14 cellular contexts compared by ENCODE assay signal in genomic region chr5:176438959-176439757, GRCh38. TPM values are rescaled to one million over a fixed set of nuclear protein-coding genes. Genes with fewer than 3 reads are reported as not detected.
A peak's percentile ranks its signal among the peaks of the same experiment; 100 is the strongest.
DNase-seq lines count a peak whose midpoint lies in the region; ATAC-seq and TF ChIP-seq lines count a peak whose summit lies in the region.
"Had no signal": no experiment of that assay in that cellular context is flagged by ENCODE, and none has a peak within 500 bp of the region (broad histone marks: within the 10 kb centered on the region; RNA-seq: fewer than 3 reads in every experiment).

No MANE protein-coding gene starts in this region.

- TF ChIP-seq CTCF in foreskin fibroblast (IDR thresholded peaks at IDR 0.05; ENCODE audit: low read depth, low read length) (no peak), tibial artery (IDR thresholded peaks at IDR 0.05) (no peak)

- no peaks in the 10 kb centered on the region for H3K36me3 ChIP-seq in tibial artery
- H3K36me3 ChIP-seq: colonic mucosa, thoracic aorta had no signal

- ATAC-seq in GM21576 (IDR thresholded peaks at IDR 0.05; ENCODE audit: unreplicated experiment) = no peak

- peaks cover 0 to 8% (median 0%) of the 10 kb centered on the region in 4 donors for H3K4me1 ChIP-seq in tibial artery
- H3K4me1 ChIP-seq: colonic mucosa had no signal

- H3K27me3 ChIP-seq in tibial artery = peaks cover 0 to 36% of the 10 kb centered on the region in 2 donors
- H3K27me3 ChIP-seq: colonic mucosa had no signal

- no peak overlapping the region for H3K27ac ChIP-seq in tibial artery
- H3K27ac ChIP-seq: colonic mucosa, thoracic aorta had no signal

- intact Hi-C loops in tibial artery (cut with DNase I; ENCODE audit: low total_unique reads) = no loop called here

- H3K4me3 ChIP-seq in foreskin fibroblast (ENCODE audit: low read depth in 1 of 2, low read length in 2 of 2) = no peak overlapping the region
- no peak overlapping the region for H3K4me3 ChIP-seq in tibial artery
- H3K4me3 ChIP-seq: colonic mucosa, lung, thoracic aorta had no signal

- DNase-seq in AG08396 (ENCODE audit: low spot score) (peak; percentile 43), LHCN-M2 (ENCODE audit: low read depth) (peak; percentile 85), SW 1271 (lab: John Stamatoyannopoulos, UW) (peak; percentile 84 to 88), foreskin fibroblast (peak; percentile 78 to 82), NCI-H1694 treated with DMSO at 0.1 percent for 48 hours (lab: John Stamatoyannopoulos, UW) (no peak), tibial artery (no peak), HuH-7.5 (ENCODE audit: low spot score) (no peak)
- DNase-seq: activated CD4-positive, CD25-positive, alpha-beta regulatory T cell treated with anti-CD3 and anti-CD28 coated beads, Interleukin-2, amount 50 U/mL, for 72 hours; activated gamma-delta T cell; colonic mucosa; NCI-H2171 had no signal

- H3K9me3 ChIP-seq in tibial artery = no peaks in the 10 kb centered on the region
- H3K9me3 ChIP-seq: colonic mucosa, thoracic aorta had no signal

RNA-seq across cellular contexts. Expression of gene FAF2, which starts 9.0 kb away (rescaled TPM):
- total RNA-seq in LHCN-M2 (2014; rRNA removed) = 37.9 and 42.4 TPM in 2 replicates
- polyA plus RNA-seq in LHCN-M2 (2012) = 22.4 TPM

RNA-seq across cellular contexts. Expression of gene CLTB, which starts 22.8 kb away (rescaled TPM):
- 138 and 149 TPM in 2 replicates for total RNA-seq in LHCN-M2 (2014; rRNA removed)
- polyA plus RNA-seq in LHCN-M2 (2012) = 235 TPM

RNA-seq across cellular contexts. Expression of gene HIGD2A, which starts 50.6 kb away (rescaled TPM):
- 85.1 and 102 TPM in 2 replicates for total RNA-seq in LHCN-M2 (2014; rRNA removed)
- 208 TPM for polyA plus RNA-seq in LHCN-M2 (2012)

RNA-seq across cellular contexts. Expression of gene NOP16, which starts 50.8 kb away (rescaled TPM):
- total RNA-seq in LHCN-M2 (2014; rRNA removed) = 21.7 and 28.1 TPM in 2 replicates
- 44.6 TPM for polyA plus RNA-seq in LHCN-M2 (2012)

Comparison
In these comparisons a context has a peak if more than half of its experiments do, and no peak if none do; other contexts are left out.
1. DNase-seq: peak in AG08396 (single experiment), LHCN-M2 (single experiment), SW 1271 (2 of 2) and foreskin fibroblast (2 of 2); none in NCI-H1694 treated with DMSO at 0.1 percent for 48 hours (single experiment), tibial artery (0 of 2) and HuH-7.5 (single experiment).